Comparison of ENCODE assay signal across 28 cellular contexts in genomic region chr11:76607431-76607830, GRCh38.
"Had no signal": no experiment of that assay in that cellular context is flagged by ENCODE, and none has a peak within 500 bp of the region (broad histone marks: within the 10 kb centered on the region; RNA-seq: fewer than 3 reads in every experiment).

No MANE protein-coding gene starts in this region.

- DNase-seq: activated CD4-positive, alpha-beta memory T cell treated with anti-CD3 and anti-CD28 coated beads for 36 hours; activated CD4-positive, alpha-beta T cell treated with anti-CD3 and anti-CD28 coated beads for 4 hours; activated CD4-positive, alpha-beta T cell treated with anti-CD3 and anti-CD28 coated beads, Interleukin-2, amount 50 U/mL, for 1 hour; activated CD4-positive, CD25-positive, alpha-beta regulatory T cell treated with anti-CD3 and anti-CD28 coated beads, Interleukin-2, amount 50 U/mL, for 72 hours; activated effector memory CD4-positive, alpha-beta T cell treated with anti-CD3 and anti-CD28 coated beads, Interleukin-2, amount 50 U/mL, for 16 hours; activated naive CD4-positive, alpha-beta T cell; activated naive CD4-positive, alpha-beta T cell treated with anti-CD3 and anti-CD28 coated beads, Interleukin-2, amount 50 U/mL, for 16 hours; activated naive CD8-positive, alpha-beta T cell treated with anti-CD3 and anti-CD28 coated beads for 36 hours; activated T-cell treated with anti-CD3 and anti-CD28 coated beads, Interleukin-2, amount 50 U/mL, for 1 hour; activated T-cell treated with anti-CD3 and anti-CD28 coated beads, Interleukin-2, amount 50 U/mL, for 72 hours; amniotic stem cell; aorta; brain microvascular endothelial cell; Karpas-422; KBM-7; NCI-H1105; NCI-H1417 treated with DMSO at 0.1 percent for 48 hours; NCI-H1694; NCI-H1930; NCI-H2081 treated with DMSO at 0.1 percent for 48 hours; NCI-H345; NCI-H524 treated with DMSO at 0.1 percent for 48 hours; Right ventricle myocardium superior; SW 1271; T1000 had no signal

- H3K4me1 Mint-ChIP-seq: activated T-helper 17 cell treated with anti-CD3 and anti-CD28 coated beads, Interleukin-2, amount 50 U/mL, for 72 hours; central memory CD8-positive, alpha-beta T cell had no signal

- H3K27ac Mint-ChIP-seq: activated CD4-positive, alpha-beta memory T cell treated with anti-CD3 and anti-CD28 coated beads for 36 hours; activated naive CD8-positive, alpha-beta T cell treated with anti-CD3 and anti-CD28 coated beads for 36 hours; activated T-cell treated with anti-CD3 and anti-CD28 coated beads, Interleukin-2, amount 50 U/mL, for 72 hours; activated T-helper 17 cell treated with anti-CD3 and anti-CD28 coated beads, Interleukin-2, amount 50 U/mL, for 72 hours; WTC11 had no signal

- H3K27me3 ChIP-seq: brain microvascular endothelial cell had no signal

- H3K27ac ChIP-seq: brain microvascular endothelial cell had no signal

- H3K4me3 Mint-ChIP-seq: activated CD4-positive, alpha-beta memory T cell treated with anti-CD3 and anti-CD28 coated beads for 36 hours; activated naive CD8-positive, alpha-beta T cell treated with anti-CD3 and anti-CD28 coated beads for 36 hours; activated T-cell treated with anti-CD3 and anti-CD28 coated beads, Interleukin-2, amount 50 U/mL, for 72 hours; activated T-helper 17 cell treated with anti-CD3 and anti-CD28 coated beads, Interleukin-2, amount 50 U/mL, for 72 hours; central memory CD8-positive, alpha-beta T cell; WTC11 had no signal

- H3K9me3 Mint-ChIP-seq: activated CD4-positive, alpha-beta memory T cell treated with anti-CD3 and anti-CD28 coated beads for 36 hours; activated naive CD8-positive, alpha-beta T cell treated with anti-CD3 and anti-CD28 coated beads for 36 hours; activated T-cell treated with anti-CD3 and anti-CD28 coated beads, Interleukin-2, amount 50 U/mL, for 72 hours; activated T-helper 17 cell treated with anti-CD3 and anti-CD28 coated beads, Interleukin-2, amount 50 U/mL, for 72 hours; central memory CD8-positive, alpha-beta T cell had no signal

- H3K36me3 ChIP-seq: brain microvascular endothelial cell had no signal

- H3K36me3 Mint-ChIP-seq: activated CD4-positive, alpha-beta memory T cell treated with anti-CD3 and anti-CD28 coated beads for 36 hours; activated naive CD8-positive, alpha-beta T cell treated with anti-CD3 and anti-CD28 coated beads for 36 hours had no signal

- ATAC-seq: activated T-cell treated with anti-CD3 and anti-CD28 coated beads, Interleukin-2, amount 50 U/mL, for 72 hours; activated T-helper 17 cell treated with anti-CD3 and anti-CD28 coated beads, Interleukin-2, amount 50 U/mL, for 72 hours; WTC11 had no signal
